ENCODE assay signal across 8 cellular contexts in the genomic region with DNA sequence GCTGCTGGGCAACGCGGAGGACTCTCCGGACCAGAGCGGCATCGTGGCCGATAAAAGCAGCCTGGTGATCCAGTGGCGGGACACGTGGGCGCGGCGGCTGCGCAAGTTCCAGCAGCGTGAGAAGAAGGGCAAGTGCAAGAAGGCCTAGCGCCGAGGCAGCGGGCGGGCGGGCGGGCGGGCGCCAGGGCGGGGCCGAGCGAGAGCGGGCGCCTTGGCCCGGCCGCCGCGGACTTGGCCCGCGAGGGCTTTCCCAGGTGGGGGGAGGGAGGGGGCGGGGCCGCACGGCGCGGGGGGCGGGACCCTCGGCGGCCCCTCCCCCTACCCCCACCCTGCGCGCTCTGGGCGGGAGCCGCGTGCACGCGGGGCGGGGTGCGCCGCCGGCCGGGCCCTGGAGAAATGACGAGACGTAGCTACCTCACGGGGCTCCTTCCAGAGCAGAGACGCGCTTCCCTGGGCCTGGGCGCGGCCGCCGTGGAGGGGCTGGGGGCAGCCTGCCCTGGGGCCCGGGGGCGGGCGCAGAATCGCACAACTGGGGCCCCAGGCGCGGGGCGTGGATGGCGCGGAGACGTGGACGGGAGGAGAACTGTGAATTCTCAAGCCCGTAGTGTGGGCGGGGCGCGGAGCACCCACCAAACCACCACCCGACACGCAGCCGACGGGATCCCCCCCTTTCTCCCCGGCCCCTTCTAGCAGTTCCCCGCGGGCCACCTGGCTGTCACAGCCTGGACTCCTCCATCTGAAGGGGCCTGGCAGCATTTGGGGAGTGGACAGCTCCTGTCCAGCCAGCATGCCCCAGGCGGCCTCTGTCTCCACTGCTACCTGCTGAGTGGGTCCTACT.
DNase-seq lines count a peak whose midpoint lies in the region; ATAC-seq, FAIRE-seq and TF ChIP-seq lines count a peak whose summit lies in the region.

No MANE protein-coding gene starts in this region.

- no peak overlapping the region for H3K14ac ChIP-seq in H1 (ENCODE audit: insufficient read length)

- H3K27me3 ChIP-seq in H1 (replicated peaks in 1 of 4; ENCODE audit: control insufficient read depth in 3 of 4, extremely low read depth in 1 of 4, insufficient read depth in 3 of 4, low read length in 3 of 4): peaks cover 0 to 14% (median 9%) of the 10 kb centered on the region in 4 experiments; a peak in 6 of 7 replicates

- H3K27ac ChIP-seq in A549 (peak overlapping the region; percentile 76 to 85), H1 (ENCODE audit: low read depth, low read length) (no peak overlapping the region)

- H2AFZ ChIP-seq in H1 (ENCODE audit: low read length): peak overlapping the region; percentile 98

- peaks cover 11% of the 10 kb centered on the region for H3K23me2 ChIP-seq in H1 (ENCODE audit: low read depth, low read length)

- H2BK5ac ChIP-seq in H1 (ENCODE audit: low read depth, low read length): no peak overlapping the region

- POLR2A ChIA-PET in A549 (lab: Yijun Ruan, JAX): interaction anchor here (1.3 kb wide), 1 partner anchor 23 kb away, joined by 3 read pairs; no protein-coding TSS in a partner anchor
- POLR2A ChIA-PET in H1 (lab: Charles Lee; ENCODE audit: partially characterized antibody): no interaction called here

- peak overlapping the region in 1 of 4 experiments; percentile 14; a peak in 2 of 7 replicates for H3K9ac ChIP-seq in H1 (replicated peaks in 1 of 4; ENCODE audit: extremely low read depth in 1 of 4, low read depth in 3 of 4, low read length in 3 of 4)

- ATAC-seq in A549 (peak; percentile 52 to 77), GM19438 (IDR thresholded peaks at IDR 0.05; ENCODE audit: low read depth, unreplicated experiment) (peak; percentile 53), HG03378 (IDR thresholded peaks at IDR 0.05; ENCODE audit: unreplicated experiment) (no peak)

- H3K9me3 ChIP-seq in A549: no peaks in the 10 kb centered on the region
- H3K9me3 ChIP-seq in H1 (ENCODE audit: insufficient read depth in 2 of 2, low read depth in 1 of 2, low read length in 1 of 2): no peaks in the 10 kb centered on the region

- H3K4ac ChIP-seq in H1 (replicated peaks; ENCODE audit: insufficient read length, low read depth, low read length): no peak overlapping the region

- no peaks in the 10 kb centered on the region for H4K20me1 ChIP-seq in H1 (replicated peaks in 1 of 2; ENCODE audit: control insufficient read depth in 1 of 2, insufficient read depth in 2 of 2, low read length in 2 of 2)

- H4K91ac ChIP-seq in H1 (replicated peaks; ENCODE audit: insufficient read length, low read length): peak overlapping the region; percentile 28

- TF ChIP-seq RAD21 in A549 (conservative IDR thresholded peaks at IDR 0.05 in 1 of 2, IDR thresholded peaks at IDR 0.05 in 1 of 2) (no peak), H1 (IDR thresholded peaks at IDR 0.05 in 1 of 2, conservative IDR thresholded peaks at IDR 0.05 in 1 of 2; ENCODE audit: low read depth in 2 of 2, low read length in 2 of 2) (no peak)

- H3K79me2 ChIP-seq in H1 (ENCODE audit: control insufficient read depth in 1 of 2, insufficient read depth in 2 of 2, low read length in 2 of 2): no peaks in the 10 kb centered on the region

- H3K36me3 ChIP-seq in H1 (ENCODE audit: control insufficient read depth in 2 of 4, insufficient read depth in 4 of 4, low read length in 3 of 4): no peaks in the 10 kb centered on the region

- peak overlapping the region; percentile 94; the same call in 1 of the 2 replicates for H2BK12ac ChIP-seq in H1 (ENCODE audit: low read depth, low read length)

- no peaks in the 10 kb centered on the region for H3K79me1 ChIP-seq in H1 (ENCODE audit: low read depth, low read length)

- no peak overlapping the region for H2BK120ac ChIP-seq in H1 (replicated peaks; ENCODE audit: low read depth, low read length)

- H4K5ac ChIP-seq in H1 (ENCODE audit: insufficient read length, low read depth, low read length): no peak overlapping the region

- H4K8ac ChIP-seq in H1 (ENCODE audit: extremely low read depth, insufficient read depth, low read length): peak overlapping the region; percentile 1

- no peak overlapping the region for H3K56ac ChIP-seq in H1 (replicated peaks; ENCODE audit: insufficient read length, low read depth, low read length)

- no peak overlapping the region for H2BK15ac ChIP-seq in H1 (ENCODE audit: low read length)

- DNase-seq in A549 (ENCODE audit: low read depth in 1 of 2, low spot score in 1 of 2) (peak; percentile 50 to 66), MV-4-11 (lab: John Stamatoyannopoulos, UW) (peak; percentile 63), H1 (ENCODE audit: low read depth in 1 of 2, low spot score in 2 of 2) (peak in 1 of 2 experiments; percentile 71), mesenteric fat pad (ENCODE audit: low spot score) (peak; percentile 92)
- DNase-seq in activated CD8-positive, alpha-beta memory T cell treated with anti-CD3 and anti-CD28 coated beads, Interleukin-2, amount 50 U/mL, for 4 hours: peak; percentile 66
- peak; percentile 23 to 54 for DNase-seq in stimulated activated CD8-positive, alpha-beta memory T cell treated with anti-CD3 and anti-CD28 coated beads, Interleukin-15, amount 100 ng/mL, for 4 hours (ENCODE audit: low read depth in 2 of 2)

- WGBS in A549 (ENCODE audit: missing lambda C conversion rate): 37% methylated on average over 15 of the region's 84 CpGs
- WGBS in H1 (ENCODE audit: extremely low coverage in 1 of 2, insufficient coverage in 1 of 2, insufficient read length in 1 of 2, insufficient replicate concordance in 2 of 2, low coverage in 1 of 2, low lambda C conversion rate in 2 of 2, missing lambda C conversion rate in 1 of 2), 2 experiments: 11% methylated on average over 9 of the region's 84 CpGs; no CpG with 5 or more reads in 1 of the 2 experiments

- FAIRE-seq in A549 (lab: Jason Lieb, UNC) (no peak), H1 (lab: Jason Lieb, UNC) (no peak)

- CTCF ChIA-PET in A549 (lab: Yijun Ruan, JAX) (no interaction called here), H1 (lab: Charles Lee; ENCODE audit: partially characterized antibody) (interaction anchor here (0.8 to 2.8 kb wide), 4 partner anchors 12 to 242 kb away, joined by 3 to 10 read pairs (median 4); no protein-coding TSS in a partner anchor)

- no peak overlapping the region for H2BK20ac ChIP-seq in H1 (ENCODE audit: low read length)

- TF ChIP-seq CTCF in A549 (IDR thresholded peaks at IDR 0.05) (no peak), H1 (IDR thresholded peaks at IDR 0.05; ENCODE audit: control extremely low read depth in 1 of 3, insufficient read depth in 1 of 3, low read depth in 1 of 3, low read length in 3 of 3) (no peak)

- peak overlapping the region; percentile 92 for H3K4me2 ChIP-seq in A549
- H3K4me2 ChIP-seq in H1 (ENCODE audit: insufficient read depth in 1 of 2, low read depth in 2 of 2, low read length in 2 of 2): peak overlapping the region; percentile 83 to 98

- H3K4me3 ChIP-seq in A549 (peak overlapping the region; percentile 46), H1 (ENCODE audit: extremely low read depth in 1 of 4, insufficient read depth in 2 of 4, low read depth in 3 of 4, low read length in 4 of 4) (peak overlapping the region; percentile 27 to 66 (median 44))

- TF ChIP-seq EP300 in A549 (IDR thresholded peaks at IDR 0.05) (no peak), H1 (IDR thresholded peaks at IDR 0.05; ENCODE audit: borderline replicate concordance in 1 of 2, low read depth in 2 of 2, low read length in 2 of 2) (no peak)

- H3K4me1 ChIP-seq in A549 (peaks cover 14% of the 10 kb centered on the region; the same call in 2 of the 3 replicates), H1 (replicated peaks in 1 of 4; ENCODE audit: control insufficient read depth in 3 of 4, insufficient read depth in 4 of 4, low read length in 3 of 4) (peaks cover 3 to 26% (median 18%) of the 10 kb centered on the region in 4 experiments)

- TF ChIP-seq POLR2A in A549 (IDR thresholded peaks at IDR 0.05; ENCODE audit: low read length) (no peak), H1 (IDR thresholded peaks at IDR 0.05; ENCODE audit: control extremely low read depth in 1 of 2, low read depth in 2 of 2, low read length in 2 of 2) (no peak)

- H3K23ac ChIP-seq in H1 (ENCODE audit: insufficient read length): no peak overlapping the region

- H2AK5ac ChIP-seq in H1 (ENCODE audit: low read depth, low read length): no peak overlapping the region

- H3K18ac ChIP-seq in H1 (ENCODE audit: extremely low read depth, low read length): peak overlapping the region; percentile 83; the same call in 1 of the 2 replicates

TF ChIP-seq in A549, 52 proteins besides CTCF, POLR2A, EP300 and RAD21 (continues in another document):
- TF ChIP-seq, protein P1, sequence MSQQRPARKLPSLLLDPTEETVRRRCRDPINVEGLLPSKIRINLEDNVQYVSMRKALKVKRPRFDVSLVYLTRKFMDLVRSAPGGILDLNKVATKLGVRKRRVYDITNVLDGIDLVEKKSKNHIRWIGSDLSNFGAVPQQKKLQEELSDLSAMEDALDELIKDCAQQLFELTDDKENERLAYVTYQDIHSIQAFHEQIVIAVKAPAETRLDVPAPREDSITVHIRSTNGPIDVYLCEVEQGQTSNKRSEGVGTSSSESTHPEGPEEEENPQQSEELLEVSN (IDR thresholded peaks at IDR 0.05; ENCODE audit: borderline replicate concordance, low read depth): peak; percentile 84
- TF ChIP-seq, protein P2, sequence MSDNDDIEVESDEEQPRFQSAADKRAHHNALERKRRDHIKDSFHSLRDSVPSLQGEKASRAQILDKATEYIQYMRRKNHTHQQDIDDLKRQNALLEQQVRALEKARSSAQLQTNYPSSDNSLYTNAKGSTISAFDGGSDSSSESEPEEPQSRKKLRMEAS (IDR thresholded peaks at IDR 0.05): peak; percentile 88
- TF ChIP-seq HDAC2 (IDR thresholded peaks at IDR 0.05): no peak
- no peak for TF ChIP-seq PHF8 (IDR thresholded peaks at IDR 0.05; ENCODE audit: borderline replicate concordance, low read depth)
- TF ChIP-seq NPAS2 (CRISPR knock-in tag; IDR thresholded peaks at IDR 0.05; ENCODE audit: borderline replicate concordance): no peak

TF ChIP-seq in H1, 55 proteins besides CTCF, POLR2A, EP300 and RAD21 (continues in another document):
- TF ChIP-seq ASH2L (IDR thresholded peaks at IDR 0.05; ENCODE audit: low read length): peak; percentile 23
- TF ChIP-seq JUN (IDR thresholded peaks at IDR 0.05; ENCODE audit: low read depth, low read length): no peak
- TF ChIP-seq, protein P2 (IDR thresholded peaks at IDR 0.05): peak; percentile 83
- TF ChIP-seq, protein P3, sequence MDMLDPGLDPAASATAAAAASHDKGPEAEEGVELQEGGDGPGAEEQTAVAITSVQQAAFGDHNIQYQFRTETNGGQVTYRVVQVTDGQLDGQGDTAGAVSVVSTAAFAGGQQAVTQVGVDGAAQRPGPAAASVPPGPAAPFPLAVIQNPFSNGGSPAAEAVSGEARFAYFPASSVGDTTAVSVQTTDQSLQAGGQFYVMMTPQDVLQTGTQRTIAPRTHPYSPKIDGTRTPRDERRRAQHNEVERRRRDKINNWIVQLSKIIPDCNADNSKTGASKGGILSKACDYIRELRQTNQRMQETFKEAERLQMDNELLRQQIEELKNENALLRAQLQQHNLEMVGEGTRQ (IDR thresholded peaks at IDR 0.05; ENCODE audit: low read length): peak; percentile 23; the same call in 1 of the 2 replicates
